In the genomic region with DNA sequence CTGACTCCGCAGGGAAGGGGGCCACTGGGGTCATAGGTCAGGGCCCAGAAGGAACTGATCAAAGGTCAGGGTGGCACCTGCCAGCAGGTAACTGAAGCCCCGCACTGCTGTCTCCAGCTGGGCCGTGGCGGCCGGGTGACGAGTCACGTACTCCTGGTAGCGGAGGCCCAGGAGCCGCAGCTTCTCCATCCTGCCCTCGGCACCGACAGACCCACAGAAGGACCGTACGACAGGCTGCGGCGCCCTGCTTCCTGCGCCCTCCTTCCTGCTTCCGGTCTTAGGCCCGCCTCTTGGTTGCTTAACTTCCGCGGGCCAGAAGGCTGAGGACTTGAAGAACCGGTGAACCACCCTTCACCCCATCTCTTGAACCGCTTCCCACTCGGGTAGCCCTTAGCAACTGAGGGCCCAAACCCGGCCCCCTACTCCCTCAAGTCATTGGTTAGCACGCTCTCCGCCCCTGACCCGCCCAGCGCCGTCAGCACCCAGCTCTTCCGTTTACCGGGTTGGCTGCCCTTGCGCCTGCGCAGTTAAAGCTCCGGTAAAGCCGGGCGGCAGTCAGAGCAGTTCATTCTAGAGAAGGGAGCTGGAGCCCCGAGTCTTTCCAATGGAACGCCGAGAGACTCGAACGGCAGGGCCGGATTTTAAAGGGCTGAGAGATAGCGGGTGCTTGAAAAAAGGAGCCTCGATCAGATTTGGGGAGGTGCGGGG, we compare ENCODE assay signal across 1 cellular context.
TF ChIP-seq lines count a peak whose summit lies in the region.

PEX16 (minus strand) TSS at position 255 of the 708 bp plus-strand sequence; CDS start at position 189, 66 bp downstream.

TF ChIP-seq in K562, 482 proteins besides CTCF, POLR2A, EP300 and RAD21 (continued from another document and continues in another):
- peak; percentile 97 for TF ChIP-seq ZBTB40 (IDR thresholded peaks at IDR 0.05)
- TF ChIP-seq ZBTB40 (CRISPR knock-in tag; IDR thresholded peaks at IDR 0.05), result no peak
- TF ChIP-seq RBM34 (IDR thresholded peaks at IDR 0.05; ENCODE audit: borderline replicate concordance, insufficient read depth, low read length), result no peak
- TF ChIP-seq, protein P1, sequence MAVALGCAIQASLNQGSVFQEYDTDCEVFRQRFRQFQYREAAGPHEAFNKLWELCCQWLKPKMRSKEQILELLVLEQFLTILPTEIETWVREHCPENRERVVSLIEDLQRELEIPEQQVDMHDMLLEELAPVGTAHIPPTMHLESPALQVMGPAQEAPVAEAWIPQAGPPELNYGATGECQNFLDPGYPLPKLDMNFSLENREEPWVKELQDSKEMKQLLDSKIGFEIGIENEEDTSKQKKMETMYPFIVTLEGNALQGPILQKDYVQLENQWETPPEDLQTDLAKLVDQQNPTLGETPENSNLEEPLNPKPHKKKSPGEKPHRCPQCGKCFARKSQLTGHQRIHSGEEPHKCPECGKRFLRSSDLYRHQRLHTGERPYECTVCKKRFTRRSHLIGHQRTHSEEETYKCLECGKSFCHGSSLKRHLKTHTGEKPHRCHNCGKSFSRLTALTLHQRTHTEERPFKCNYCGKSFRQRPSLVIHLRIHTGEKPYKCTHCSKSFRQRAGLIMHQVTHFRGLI (CRISPR knock-in tag; IDR thresholded peaks at IDR 0.05), result no peak
- TF ChIP-seq REST (CRISPR knock-in tag; IDR thresholded peaks at IDR 0.05; ENCODE audit: low read depth), result peak; percentile 78; the same call in 1 of the 2 replicates
- TF ChIP-seq ZNF75A (CRISPR knock-in tag; IDR thresholded peaks at IDR 0.05), result no peak
- no peak for TF ChIP-seq MTA2 (IDR thresholded peaks at IDR 0.05; ENCODE audit: low read depth)
- TF ChIP-seq HMBOX1 (IDR thresholded peaks at IDR 0.05), result no peak
- TF ChIP-seq STAT6 (CRISPR knock-in tag; IDR thresholded peaks at IDR 0.05), result 0 out of 2 replicates have a peak, but pooled peaks have one; percentile 13
- no peak for TF ChIP-seq GATA2 (CRISPR knock-in tag; IDR thresholded peaks at IDR 0.05)
- no peak for TF ChIP-seq GTF2B (IDR thresholded peaks at IDR 0.05; ENCODE audit: extremely low read depth, insufficient read length)
- peak; percentile 55 for TF ChIP-seq TAF1 (IDR thresholded peaks at IDR 0.05; ENCODE audit: control insufficient read depth, extremely low read depth, insufficient read depth, low read length, severe bottlenecking)
- TF ChIP-seq CBFA2T2 (conservative IDR thresholded peaks at IDR 0.05), result no peak
- TF ChIP-seq ZNF217 (CRISPR knock-in tag; IDR thresholded peaks at IDR 0.05), result no peak
- TF ChIP-seq ZNF347 (CRISPR knock-in tag; IDR thresholded peaks at IDR 0.05; ENCODE audit: low read depth), result no peak
- no peak for TF ChIP-seq CTBP1 (IDR thresholded peaks at IDR 0.05; ENCODE audit: borderline replicate concordance)
